8 cellular contexts compared by ENCODE assay signal in the genomic region with DNA sequence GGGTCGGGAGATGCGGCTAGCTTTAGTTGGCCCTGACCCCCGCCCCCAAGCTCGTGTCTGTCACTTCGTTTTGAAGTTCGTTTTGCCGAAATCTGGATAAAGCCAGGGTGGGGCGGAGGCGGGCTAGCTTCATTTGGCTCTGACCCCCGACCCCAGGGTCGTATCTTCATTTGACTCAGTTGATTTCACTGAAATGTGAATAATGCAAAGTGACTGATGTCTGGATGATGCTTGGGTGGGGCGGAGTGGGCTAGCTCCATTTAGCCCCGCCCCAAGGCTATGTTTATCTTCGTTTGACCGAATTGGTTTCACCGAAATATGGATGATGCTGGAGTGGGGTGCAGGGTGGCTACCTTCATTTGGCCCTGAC. TPM values are rescaled to one million over a fixed set of nuclear protein-coding genes. Genes with fewer than 3 reads are reported as not detected.
A peak's percentile ranks its signal among the peaks of the same experiment; 100 is the strongest.
DNase-seq lines count a peak whose midpoint lies in the region; ATAC-seq and TF ChIP-seq lines count a peak whose summit lies in the region.

No MANE protein-coding gene starts in this region.

- H3K4me3 Mint-ChIP-seq in activated B cell treated with CpG ODN at 0.5 μM for 24 hours = peak overlapping the region; percentile 87

- peak; percentile 51 for ATAC-seq in HG03354 (IDR thresholded peaks at IDR 0.05; ENCODE audit: poor library complexity, severe bottlenecking, unreplicated experiment)
- ATAC-seq in activated B cell treated with CpG ODN at 0.5 μM for 24 hours (ENCODE audit: low read depth) = no peak

- no peaks in the 10 kb centered on the region for H3K9me3 ChIP-seq in mononuclear cell (ENCODE audit: low read depth, low read length)

- no peaks in the 10 kb centered on the region for H3K9me3 Mint-ChIP-seq in activated B cell treated with CpG ODN at 0.5 μM for 24 hours

- intact Hi-C loops in activated B cell treated with CpG ODN at 0.5 μM for 24 hours (cut with micrococcal nuclease) (loop anchor here (2.0 to 10.0 kb wide), 4 partner anchors 688 to 1632 kb away; partner anchors contain the start of genes WDR59 and ZFP1), dorsolateral prefrontal cortex (cut with DNase I) (loop anchor here in 1 of 2 donors (2.0 to 5.0 kb wide), 2 partner anchors 75 to 310 kb away; partner anchors contain the start of gene GLG1)

- peak overlapping the region; percentile 90 for H3K27ac Mint-ChIP-seq in activated B cell treated with CpG ODN at 0.5 μM for 24 hours

- H3K36me3 Mint-ChIP-seq in activated B cell treated with CpG ODN at 0.5 μM for 24 hours (ENCODE audit: low read depth) = peaks cover 47% of the 10 kb centered on the region

- H3K4me1 Mint-ChIP-seq in activated B cell treated with CpG ODN at 0.5 μM for 24 hours = peaks cover 33% of the 10 kb centered on the region

- peak overlapping the region; percentile 62 to 97 (median 91) for H3K27ac ChIP-seq in dorsolateral prefrontal cortex

- H3K27me3 ChIP-seq in dorsolateral prefrontal cortex (no peaks in the 10 kb centered on the region), mononuclear cell (ENCODE audit: insufficient read depth, low read length) (no peaks in the 10 kb centered on the region)

- peak; percentile 14 for DNase-seq in NCI-H748 (lab: John Stamatoyannopoulos, UW; ENCODE audit: unreplicated experiment)
- DNase-seq in NCI-H748 treated with DMSO at 0.1 percent for 48 hours (lab: John Stamatoyannopoulos, UW) = no peak
- DNase-seq in activated B cell treated with CpG ODN at 0.5 μM for 24 hours = no peak
- peak in 4 of 10 donors; percentile 4 to 44 (median 37) for DNase-seq in dorsolateral prefrontal cortex
- DNase-seq in stromal cell of bone marrow (ENCODE audit: low read depth) = peak; percentile 20
- DNase-seq in MV-4-11 (lab: John Stamatoyannopoulos, UW) = no peak

- no peak for TF ChIP-seq CTCF in activated B cell treated with CpG ODN at 0.5 μM for 24 hours (IDR thresholded peaks at IDR 0.05)
- no peak for TF ChIP-seq CTCF in dorsolateral prefrontal cortex (IDR thresholded peaks at IDR 0.05 in 54 of 56, conservative IDR thresholded peaks at IDR 0.05 in 2 of 56; ENCODE audit: low read depth in 1 of 56, partially characterized antibody in 56 of 56)

- H3K4me3 ChIP-seq in dorsolateral prefrontal cortex = peak overlapping the region; percentile 68 to 100 (median 98)
- H3K4me3 ChIP-seq in mononuclear cell (ENCODE audit: low read length) = peak overlapping the region; percentile 92

- POLR2A ChIA-PET in activated B cell treated with CpG ODN at 0.5 μM for 24 hours (lab: Charles Lee) = interaction anchor here (0.6 to 1.8 kb wide), 9 partner anchors 8 to 1350 kb away, joined by 3 to 6 read pairs (median 3); partner anchors contain the start of genes GLG1, KARS1, MLKL and RFWD3

- CTCF ChIA-PET in activated B cell treated with CpG ODN at 0.5 μM for 24 hours (lab: Charles Lee) = interaction anchor here (0.7 to 1.2 kb wide), 2 partner anchors 9 to 13 kb away, joined by 3 to 5 read pairs; no protein-coding TSS in a partner anchor

- no peaks in the 10 kb centered on the region for H3K27me3 Mint-ChIP-seq in activated B cell treated with CpG ODN at 0.5 μM for 24 hours

- peaks cover 33% of the 10 kb centered on the region for H3K4me1 ChIP-seq in mononuclear cell (ENCODE audit: insufficient read depth, low read length)

RNA-seq across cellular contexts. Expression of gene PSMD7, which starts 0.7 kb away (rescaled TPM):
- total RNA-seq in activated B cell treated with CpG ODN at 0.5 μM for 24 hours = 86.1 and 91.8 TPM in 2 replicates
- 100 to 1,000 TPM in 5 of 120 experiments, 10 to 100 TPM in 115; 46.4 to 109 (median 81.9) TPM for total RNA-seq in dorsolateral prefrontal cortex
- 94.9 TPM for total RNA-seq in mononuclear cell

Comparison
In these comparisons a context has a peak if more than half of its experiments do, and no peak if none do; other contexts are left out.
1. DNase-seq: peak in NCI-H748 (single experiment) and stromal cell of bone marrow (single experiment); none in NCI-H748 treated with DMSO at 0.1 percent for 48 hours (single experiment), activated B cell treated with CpG ODN at 0.5 μM for 24 hours (single experiment) and MV-4-11 (single experiment).